Comparison of ENCODE assay signal across 16 cellular contexts in genomic region chr9:28121353-28121752, GRCh38.
DNase-seq lines count a peak whose midpoint lies in the region; ATAC-seq, FAIRE-seq and TF ChIP-seq lines count a peak whose summit lies in the region.
"Had no signal": no experiment of that assay in that cellular context is flagged by ENCODE, and none has a peak within 500 bp of the region (broad histone marks: within the 10 kb centered on the region; RNA-seq: fewer than 3 reads in every experiment).

No MANE protein-coding gene starts in this region.

- H3K27ac Mint-ChIP-seq in activated CD4-positive, alpha-beta memory T cell treated with anti-CD3 and anti-CD28 coated beads for 36 hours: no peak overlapping the region
- H3K27ac Mint-ChIP-seq: T-helper 2 cell treated with Interferon-gamma antibody and Interleukin-4, amounts not matched to agents 5 μg/mL and 100 μg/mL, for 36 hours had no signal

- DNase-seq in BE2C (peak; percentile 23), NCI-H1092 treated with DMSO at 0.1 percent for 48 hours (lab: John Stamatoyannopoulos, UW) (peak; percentile 29), NCI-H748 treated with DMSO at 0.1 percent for 48 hours (lab: John Stamatoyannopoulos, UW) (peak; percentile 60), endothelial cell of umbilical vein (ENCODE audit: low read depth, low spot score) (peak; percentile 75), upper lobe of left lung (no peak), NCI-H2029 treated with DMSO at 0.1 percent for 48 hours (lab: John Stamatoyannopoulos, UW) (no peak)
- no peak for DNase-seq in activated CD4-positive, alpha-beta memory T cell treated with anti-CD3 and anti-CD28 coated beads for 36 hours
- DNase-seq: C1 segment of cervical spinal cord, DMS79, MM.1S, NCI-H187 treated with DMSO at 0.1 percent for 48 hours, NCI-H510A had no signal

- CTCF ChIA-PET in endothelial cell of umbilical vein (lab: Charles Lee): no interaction called here
- CTCF ChIA-PET in activated CD4-positive, alpha-beta memory T cell treated with anti-CD3 and anti-CD28 coated beads for 36 hours (lab: Charles Lee): no interaction called here

- H3K4me1 ChIP-seq in BE2C: peaks cover 18% of the 10 kb centered on the region
- peaks cover 5% of the 10 kb centered on the region for H3K4me1 ChIP-seq in endothelial cell of umbilical vein (ENCODE audit: control insufficient read depth, extremely low read depth, insufficient read depth, low read length)
- H3K4me1 ChIP-seq in upper lobe of left lung: no peaks in the 10 kb centered on the region
- H3K4me1 ChIP-seq: SJSA1 had no signal

- H3K36me3 Mint-ChIP-seq in activated CD4-positive, alpha-beta memory T cell treated with anti-CD3 and anti-CD28 coated beads for 36 hours: no peaks in the 10 kb centered on the region

- no peak overlapping the region for H3K4me3 ChIP-seq in BE2C (ENCODE audit: low read depth, low read length)
- no peak overlapping the region for H3K4me3 ChIP-seq in endothelial cell of umbilical vein (replicated peaks in 1 of 3; ENCODE audit: insufficient read depth in 1 of 3, low read depth in 1 of 3, low read length in 3 of 3)
- no peak overlapping the region for H3K4me3 ChIP-seq in upper lobe of left lung
- H3K4me3 ChIP-seq: SJSA1 had no signal

- TF ChIP-seq POLR2A in endothelial cell of umbilical vein (IDR thresholded peaks at IDR 0.05; ENCODE audit: low read depth, low read length) (no peak), upper lobe of left lung (IDR thresholded peaks at IDR 0.05) (no peak)

- H3K9ac ChIP-seq in endothelial cell of umbilical vein (replicated peaks; ENCODE audit: extremely low read depth, insufficient read depth, low read length): no peak overlapping the region

- H3K9me3 ChIP-seq in BE2C: no peaks in the 10 kb centered on the region; the same call in 1 of the 2 replicates
- H3K9me3 ChIP-seq in endothelial cell of umbilical vein (replicated peaks; ENCODE audit: control insufficient read depth, insufficient read depth, low read length): no peaks in the 10 kb centered on the region
- H3K9me3 ChIP-seq in upper lobe of left lung: no peaks in the 10 kb centered on the region
- H3K9me3 ChIP-seq: SJSA1 had no signal

- H3K79me2 ChIP-seq in endothelial cell of umbilical vein (ENCODE audit: control insufficient read depth, insufficient read depth, low read length): no peaks in the 10 kb centered on the region

- no peak overlapping the region for H3K27ac ChIP-seq in endothelial cell of umbilical vein (ENCODE audit: insufficient read depth, low read depth, low read length)
- no peak overlapping the region for H3K27ac ChIP-seq in upper lobe of left lung
- H3K27ac ChIP-seq: SJSA1 had no signal

- no peak overlapping the region for H3K4me3 Mint-ChIP-seq in activated CD4-positive, alpha-beta memory T cell treated with anti-CD3 and anti-CD28 coated beads for 36 hours
- H3K4me3 Mint-ChIP-seq: T-helper 2 cell treated with Interferon-gamma antibody and Interleukin-4, amounts not matched to agents 5 μg/mL and 100 μg/mL, for 36 hours had no signal

- H3K4me1 Mint-ChIP-seq in activated CD4-positive, alpha-beta memory T cell treated with anti-CD3 and anti-CD28 coated beads for 36 hours (ENCODE audit: low read depth): no peaks in the 10 kb centered on the region

- no peaks in the 10 kb centered on the region for H3K9me1 ChIP-seq in endothelial cell of umbilical vein (replicated peaks; ENCODE audit: control insufficient read depth, extremely low read depth, insufficient read depth, low read length)

- ATAC-seq in upper lobe of left lung (ENCODE audit: low FRiP score in 2 of 2): no peak
- ATAC-seq in GM18858 (IDR thresholded peaks at IDR 0.05; ENCODE audit: unreplicated experiment): no peak

- no peaks in the 10 kb centered on the region for H3K27me3 Mint-ChIP-seq in activated CD4-positive, alpha-beta memory T cell treated with anti-CD3 and anti-CD28 coated beads for 36 hours

- BruUV-seq in endothelial cell of umbilical vein (replicated peaks; lab: Mats Ljungman, UMichigan): no TSS peak

- FAIRE-seq in endothelial cell of umbilical vein (lab: Jason Lieb, UNC): peak; percentile 55
- FAIRE-seq: GM12892 had no signal

- dilution Hi-C loops in endothelial cell of umbilical vein (cut with MboI; ENCODE audit: extremely low pct_ligation_motif_present, low sequenced_read_pairs): no loop called here

- no peaks in the 10 kb centered on the region for H3K9me3 Mint-ChIP-seq in activated CD4-positive, alpha-beta memory T cell treated with anti-CD3 and anti-CD28 coated beads for 36 hours
- H3K9me3 Mint-ChIP-seq: T-helper 2 cell treated with Interferon-gamma antibody and Interleukin-4, amounts not matched to agents 5 μg/mL and 100 μg/mL, for 36 hours had no signal

- H3K27me3 ChIP-seq in BE2C: no peaks in the 10 kb centered on the region
- no peaks in the 10 kb centered on the region for H3K27me3 ChIP-seq in endothelial cell of umbilical vein (ENCODE audit: control insufficient read depth in 2 of 2, insufficient read depth in 2 of 2, low read length in 2 of 2)
- H3K27me3 ChIP-seq in upper lobe of left lung: no peaks in the 10 kb centered on the region
- H3K27me3 ChIP-seq: SJSA1 had no signal

- H3K36me3 ChIP-seq in BE2C (no peaks in the 10 kb centered on the region), endothelial cell of umbilical vein (ENCODE audit: control insufficient read depth in 2 of 2, extremely low read depth in 1 of 2, insufficient read depth in 2 of 2, low read length in 2 of 2) (no peaks in the 10 kb centered on the region), upper lobe of left lung (no peaks in the 10 kb centered on the region)
- H3K36me3 ChIP-seq: SJSA1 had no signal

- POLR2A ChIA-PET in endothelial cell of umbilical vein (lab: Charles Lee): no interaction called here
- POLR2A ChIA-PET in activated CD4-positive, alpha-beta memory T cell treated with anti-CD3 and anti-CD28 coated beads for 36 hours (lab: Charles Lee): no interaction called here

- no peak overlapping the region for H2AFZ ChIP-seq in endothelial cell of umbilical vein (ENCODE audit: low read depth, low read length)

- peak overlapping the region; percentile 24 for H3K4me2 ChIP-seq in endothelial cell of umbilical vein (ENCODE audit: insufficient read depth, low read length)

- 29% methylated on average over 2 of the region's 2 CpGs for WGBS in upper lobe of left lung, 2 donors

- TF ChIP-seq EP300 in upper lobe of left lung (IDR thresholded peaks at IDR 0.05): no peak

- no peaks in the 10 kb centered on the region for H4K20me1 ChIP-seq in endothelial cell of umbilical vein (replicated peaks; ENCODE audit: control insufficient read depth, extremely low read depth, insufficient read depth, low read length)

- intact Hi-C loops in endothelial cell of umbilical vein (cut with micrococcal nuclease): loop anchor here (5.0 kb wide), 1 partner anchor 91 kb away; no protein-coding TSS in a partner anchor
- intact Hi-C loops in activated CD4-positive, alpha-beta memory T cell treated with anti-CD3 and anti-CD28 coated beads for 36 hours (cut with micrococcal nuclease): no loop called here

- no peak for TF ChIP-seq CTCF in BE2C (IDR thresholded peaks at IDR 0.05; ENCODE audit: low read depth, low read length)
- no peak for TF ChIP-seq CTCF in endothelial cell of umbilical vein (IDR thresholded peaks at IDR 0.05; ENCODE audit: extremely low read depth in 1 of 2, insufficient read depth in 1 of 2, low read depth in 1 of 2, low read length in 2 of 2)
- no peak for TF ChIP-seq CTCF in upper lobe of left lung (IDR thresholded peaks at IDR 0.05)

TF ChIP-seq in endothelial cell of umbilical vein, 7 proteins besides CTCF, POLR2A, EP300 and RAD21:
- no peak for TF ChIP-seq GATA2 (IDR thresholded peaks at IDR 0.05; ENCODE audit: insufficient read depth, insufficient read length, low read depth, low read length)
TF ChIP-seq in endothelial cell of umbilical vein: peak in this region for 0.

Comparison
In these comparisons a context has a peak if more than half of its experiments do, and no peak if none do; other contexts are left out.
1. DNase-seq: peak in BE2C (single experiment), NCI-H1092 treated with DMSO at 0.1 percent for 48 hours (single experiment), NCI-H748 treated with DMSO at 0.1 percent for 48 hours (single experiment) and endothelial cell of umbilical vein (single experiment); none in upper lobe of left lung (0 of 2), NCI-H2029 treated with DMSO at 0.1 percent for 48 hours (single experiment) and activated CD4-positive, alpha-beta memory T cell treated with anti-CD3 and anti-CD28 coated beads for 36 hours (single experiment).